8 cellular contexts compared by ENCODE assay signal in genomic region chr6:52576392-52577021, GRCh38. TPM values are rescaled to one million over a fixed set of nuclear protein-coding genes. Genes with fewer than 3 reads are reported as not detected.
DNase-seq lines count a peak whose midpoint lies in the region; ATAC-seq and TF ChIP-seq lines count a peak whose summit lies in the region.

No MANE protein-coding gene starts in this region.

- H3K36me3 ChIP-seq in NT2/D1 (ENCODE audit: insufficient read depth, insufficient read length, low read length), result peaks cover 11% of the 10 kb centered on the region

- peaks cover 18% of the 10 kb centered on the region in 2 donors for H3K36me3 Mint-ChIP-seq in CD14-positive monocyte
- H3K36me3 Mint-ChIP-seq in natural killer cell treated with Interleukin-12 subunit alpha and Interleukin-12 subunit beta and Interleukin-15 and Interleukin-18, amount 100 ng/mL, for 72 hours, result no peaks in the 10 kb centered on the region

- peak overlapping the region; percentile 66 for H3K27ac ChIP-seq in substantia nigra (ENCODE audit: low read depth, low read length, poor library complexity, severe bottlenecking)

- H3K4me3 ChIP-seq in NT2/D1 (ENCODE audit: insufficient read length, low read depth), result peak overlapping the region; percentile 87

- peak; percentile 45 for ATAC-seq in GM19025 (IDR thresholded peaks at IDR 0.05; ENCODE audit: low read depth, unreplicated experiment)
- peak; percentile 50 for ATAC-seq in HG03196 (IDR thresholded peaks at IDR 0.05; ENCODE audit: unreplicated experiment)
- peak; percentile 80 for ATAC-seq in natural killer cell treated with Interleukin-12 subunit alpha and Interleukin-12 subunit beta and Interleukin-15 and Interleukin-18, amount 100 ng/mL, for 72 hours

- H3K4me1 ChIP-seq in NT2/D1 (ENCODE audit: insufficient read depth, insufficient read length), result peaks cover 6% of the 10 kb centered on the region

- no peaks in the 10 kb centered on the region for H3K9me3 Mint-ChIP-seq in CD14-positive monocyte
- no peaks in the 10 kb centered on the region for H3K9me3 Mint-ChIP-seq in natural killer cell treated with Interleukin-12 subunit alpha and Interleukin-12 subunit beta and Interleukin-15 and Interleukin-18, amount 100 ng/mL, for 72 hours

- DNase-seq in CD14-positive monocyte (ENCODE audit: low spot score) (peak; percentile 52), NT2/D1 (ENCODE audit: low read depth, low spot score) (no peak), activated T-cell treated with anti-CD3 and anti-CD28 coated beads for 4 hours (peak; percentile 23), fibroblast of gingiva (ENCODE audit: low read depth) (peak; percentile 73), substantia nigra (lab: John Stamatoyannopoulos, UW) (peak in 34 of 49 donors; percentile 20 to 76 (median 61))
- DNase-seq in natural killer cell treated with Interleukin-12 subunit alpha and Interleukin-12 subunit beta and Interleukin-15 and Interleukin-18, amount 100 ng/mL, for 72 hours (ENCODE audit: low spot score), result peak; percentile 77

- peak overlapping the region; percentile 89 for H3K9ac ChIP-seq in NT2/D1 (ENCODE audit: insufficient read length, low read depth)

- intact Hi-C loops in CD14-positive monocyte (cut with micrococcal nuclease), result loop anchor here (5.0 to 10.0 kb wide), 3 partner anchors 88 to 292 kb away; partner anchors contain the start of gene MCM3 (in 2 of the 2)

- peak overlapping the region in 6 of 7 donors; percentile 57 to 88 (median 73) for H3K27ac Mint-ChIP-seq in CD14-positive monocyte
- H3K27ac Mint-ChIP-seq in natural killer cell treated with Interleukin-12 subunit alpha and Interleukin-12 subunit beta and Interleukin-15 and Interleukin-18, amount 100 ng/mL, for 72 hours, result peak overlapping the region; percentile 51 to 63

- no peaks in the 10 kb centered on the region for H3K9me3 ChIP-seq in NT2/D1 (ENCODE audit: insufficient read depth, low read length)

- H3K27me3 Mint-ChIP-seq in CD14-positive monocyte (ENCODE audit: low read depth in 3 of 3), result peaks cover 0 to 2% (median 0%) of the 10 kb centered on the region in 3 donors
- H3K27me3 Mint-ChIP-seq in natural killer cell treated with Interleukin-12 subunit alpha and Interleukin-12 subunit beta and Interleukin-15 and Interleukin-18, amount 100 ng/mL, for 72 hours, result no peaks in the 10 kb centered on the region

- peak; percentile 19 for TF ChIP-seq CTCF in CD14-positive monocyte (IDR thresholded peaks at IDR 0.05)

- peaks cover 53% of the 10 kb centered on the region for H3K4me1 Mint-ChIP-seq in CD14-positive monocyte
- peaks cover 28 to 34% of the 10 kb centered on the region in 2 donors for H3K4me1 Mint-ChIP-seq in natural killer cell treated with Interleukin-12 subunit alpha and Interleukin-12 subunit beta and Interleukin-15 and Interleukin-18, amount 100 ng/mL, for 72 hours (ENCODE audit: low read depth in 2 of 2)

- H3K4me3 Mint-ChIP-seq in CD14-positive monocyte, result peak overlapping the region; percentile 88 to 95
- H3K4me3 Mint-ChIP-seq in natural killer cell treated with Interleukin-12 subunit alpha and Interleukin-12 subunit beta and Interleukin-15 and Interleukin-18, amount 100 ng/mL, for 72 hours, result peak overlapping the region; percentile 90

- H3K27me3 ChIP-seq in NT2/D1 (ENCODE audit: insufficient read depth, insufficient read length), result no peaks in the 10 kb centered on the region

RNA-seq across cellular contexts. Expression of gene TRAM2, which starts 0.4 kb away (rescaled TPM):
- polyA plus RNA-seq in CD14-positive monocyte, result 1 to 10 TPM; 4.7 to 5.9 TPM
- 1 to 10 TPM; 2.5 to 9.0 TPM for total RNA-seq in natural killer cell treated with Interleukin-12 subunit alpha and Interleukin-12 subunit beta and Interleukin-15 and Interleukin-18, amount 100 ng/mL, for 72 hours
